In genomic region chr10:49534670-49535381, GRCh38 we compare ENCODE assay signal across 8 cellular contexts. TPM values are rescaled to one million over a fixed set of nuclear protein-coding genes. Genes with fewer than 3 reads are reported as not detected.
A peak's percentile ranks its signal among the peaks of the same experiment; 100 is the strongest.
DNase-seq lines count a peak whose midpoint lies in the region; ATAC-seq, FAIRE-seq and TF ChIP-seq lines count a peak whose summit lies in the region.

No MANE protein-coding gene starts in this region.

- peaks cover 23% of the 10 kb centered on the region for H3K4me1 ChIP-seq in CD4-positive, CD25-positive, alpha-beta regulatory T cell (ENCODE audit: control insufficient read depth, insufficient read depth, low read length, poor library complexity, severe bottlenecking)
- H3K4me1 ChIP-seq in astrocyte (ENCODE audit: insufficient read depth, low read length) (peaks cover 28% of the 10 kb centered on the region), tibial artery (peaks cover 0 to 51% (median 20%) of the 10 kb centered on the region in 4 donors)

- H3K4me1 Mint-ChIP-seq in CD4-positive, CD25-positive, alpha-beta regulatory T cell: peaks cover 16 to 75% (median 45%) of the 10 kb centered on the region in 4 donors
- H3K4me1 Mint-ChIP-seq in astrocyte (ENCODE audit: low read depth, unreplicated experiment): peaks cover 12% of the 10 kb centered on the region

- peaks cover 26% of the 10 kb centered on the region for H3K36me3 Mint-ChIP-seq in CD4-positive, CD25-positive, alpha-beta regulatory T cell
- H3K36me3 Mint-ChIP-seq in astrocyte (ENCODE audit: low read depth, unreplicated experiment): peaks cover 9% of the 10 kb centered on the region

- peaks cover 13% of the 10 kb centered on the region for H4K20me1 ChIP-seq in astrocyte (ENCODE audit: insufficient read depth, low read length)

- H3K4me3 ChIP-seq in CD4-positive, CD25-positive, alpha-beta regulatory T cell (ENCODE audit: low read depth, low read length): no peak overlapping the region
- H3K4me3 ChIP-seq in astrocyte (ENCODE audit: insufficient read depth, low read depth, low read length) (no peak overlapping the region), tibial artery (no peak overlapping the region)

- H2AFZ ChIP-seq in astrocyte (ENCODE audit: low read depth, low read length): no peak overlapping the region

- H3K27ac Mint-ChIP-seq in CD4-positive, CD25-positive, alpha-beta regulatory T cell: peak overlapping the region in 1 of 3 donors; percentile 57
- peak overlapping the region; percentile 56 for H3K27ac Mint-ChIP-seq in astrocyte (ENCODE audit: unreplicated experiment)

- TF ChIP-seq CTCF in astrocyte (IDR thresholded peaks at IDR 0.05; ENCODE audit: insufficient read depth, low read depth, low read length) (no peak), tibial artery (IDR thresholded peaks at IDR 0.05) (no peak)

- no peaks in the 10 kb centered on the region for H3K9me3 ChIP-seq in CD4-positive, CD25-positive, alpha-beta regulatory T cell (ENCODE audit: control insufficient read depth in 2 of 2, low read length in 2 of 2)
- H3K9me3 ChIP-seq in astrocyte (ENCODE audit: insufficient read depth, low read depth, low read length) (no peaks in the 10 kb centered on the region), tibial artery (no peaks in the 10 kb centered on the region)

- peak overlapping the region in 3 of 4 donors; percentile 29 to 79 (median 30) for H3K4me3 Mint-ChIP-seq in CD4-positive, CD25-positive, alpha-beta regulatory T cell
- peak overlapping the region; percentile 48 for H3K4me3 Mint-ChIP-seq in astrocyte (ENCODE audit: unreplicated experiment)

- no peak overlapping the region for H3K27ac ChIP-seq in CD4-positive, CD25-positive, alpha-beta regulatory T cell (ENCODE audit: insufficient read depth, low read length, poor library complexity, severe bottlenecking)
- H3K27ac ChIP-seq in astrocyte (ENCODE audit: low read depth, low read length) (peak overlapping the region; percentile 61), tibial artery (peak overlapping the region; percentile 7 to 20)

- no peak for ATAC-seq in CD4-positive, CD25-positive, alpha-beta regulatory T cell (ENCODE audit: low read depth in 2 of 2)
- ATAC-seq in GM19372 (IDR thresholded peaks at IDR 0.05; ENCODE audit: low read depth, unreplicated experiment) (peak; percentile 39), HG03342 (IDR thresholded peaks at IDR 0.05; ENCODE audit: unreplicated experiment) (peak; percentile 51)

- no peaks in the 10 kb centered on the region for H3K27me3 ChIP-seq in CD4-positive, CD25-positive, alpha-beta regulatory T cell (ENCODE audit: control insufficient read depth, insufficient read depth, low read length)
- no peaks in the 10 kb centered on the region for H3K27me3 ChIP-seq in astrocyte (ENCODE audit: insufficient read depth, low read length)
- H3K27me3 ChIP-seq in tibial artery: no peaks in the 10 kb centered on the region

- intact Hi-C loops in tibial artery (cut with DNase I; ENCODE audit: low total_unique reads): loop anchor here (5.0 kb wide), 1 partner anchor 1268 kb away; no protein-coding TSS in a partner anchor

- DNase-seq in CD4-positive, CD25-positive, alpha-beta regulatory T cell: peak in 1 of 3 donors; percentile 34
- DNase-seq in astrocyte (ENCODE audit: low read depth): peak; percentile 77
- DNase-seq in tibial artery: no peak
- DNase-seq in NK-92 treated with Interleukin-12 subunit alpha and Interleukin-12 subunit beta, amount 100 ng/mL, for 24 hours (lab: John Stamatoyannopoulos, UW): no peak
- DNase-seq in OCI-M1 (lab: John Stamatoyannopoulos, UW): no peak
- DNase-seq in T1000 (lab: John Stamatoyannopoulos, UW): no peak

- no peak for FAIRE-seq in astrocyte (lab: Jason Lieb, UNC)

- H3K36me3 ChIP-seq in CD4-positive, CD25-positive, alpha-beta regulatory T cell (ENCODE audit: control insufficient read depth, insufficient read depth, low read length): peaks cover 28% of the 10 kb centered on the region
- H3K36me3 ChIP-seq in astrocyte (ENCODE audit: insufficient read depth, low read length): peaks cover 11% of the 10 kb centered on the region
- H3K36me3 ChIP-seq in tibial artery: peaks cover 14 to 22% (median 18%) of the 10 kb centered on the region in 3 donors

- peak overlapping the region; percentile 30 for H3K9ac ChIP-seq in astrocyte (ENCODE audit: low read length)

- H3K79me2 ChIP-seq in astrocyte (ENCODE audit: insufficient read depth, low read length): peaks cover 60% of the 10 kb centered on the region

- no peaks in the 10 kb centered on the region for H3K9me3 Mint-ChIP-seq in CD4-positive, CD25-positive, alpha-beta regulatory T cell
- no peaks in the 10 kb centered on the region for H3K9me3 Mint-ChIP-seq in astrocyte (ENCODE audit: unreplicated experiment)

- peaks cover 13% of the 10 kb centered on the region for H3K27me3 Mint-ChIP-seq in CD4-positive, CD25-positive, alpha-beta regulatory T cell
- no peaks in the 10 kb centered on the region for H3K27me3 Mint-ChIP-seq in astrocyte (ENCODE audit: low read depth, unreplicated experiment)

- H3K4me2 ChIP-seq in astrocyte (ENCODE audit: low read length): peak overlapping the region; percentile 56

RNA-seq across cellular contexts. Expression of gene ERCC6, which starts 4.1 kb away (rescaled TPM):
- total RNA-seq in CD4-positive, CD25-positive, alpha-beta regulatory T cell: 59.9 TPM
- polyA plus RNA-seq in CD4-positive, CD25-positive, alpha-beta regulatory T cell: 10 to 100 TPM in 3 of 4 donors, 1 to 10 TPM in 1; 8.9 to 15.1 (median 13.4) TPM
- total RNA-seq in astrocyte: 20.1 and 22.3 TPM in 2 replicates

Comparison
In these comparisons a context has a peak if more than half of its experiments do, and no peak if none do; other contexts are left out.
1. ATAC-seq: peak in GM19372 (single experiment) and HG03342 (single experiment); none in CD4-positive, CD25-positive, alpha-beta regulatory T cell (0 of 2).